Comparison of ENCODE assay signal across 8 cellular contexts in the genomic region with DNA sequence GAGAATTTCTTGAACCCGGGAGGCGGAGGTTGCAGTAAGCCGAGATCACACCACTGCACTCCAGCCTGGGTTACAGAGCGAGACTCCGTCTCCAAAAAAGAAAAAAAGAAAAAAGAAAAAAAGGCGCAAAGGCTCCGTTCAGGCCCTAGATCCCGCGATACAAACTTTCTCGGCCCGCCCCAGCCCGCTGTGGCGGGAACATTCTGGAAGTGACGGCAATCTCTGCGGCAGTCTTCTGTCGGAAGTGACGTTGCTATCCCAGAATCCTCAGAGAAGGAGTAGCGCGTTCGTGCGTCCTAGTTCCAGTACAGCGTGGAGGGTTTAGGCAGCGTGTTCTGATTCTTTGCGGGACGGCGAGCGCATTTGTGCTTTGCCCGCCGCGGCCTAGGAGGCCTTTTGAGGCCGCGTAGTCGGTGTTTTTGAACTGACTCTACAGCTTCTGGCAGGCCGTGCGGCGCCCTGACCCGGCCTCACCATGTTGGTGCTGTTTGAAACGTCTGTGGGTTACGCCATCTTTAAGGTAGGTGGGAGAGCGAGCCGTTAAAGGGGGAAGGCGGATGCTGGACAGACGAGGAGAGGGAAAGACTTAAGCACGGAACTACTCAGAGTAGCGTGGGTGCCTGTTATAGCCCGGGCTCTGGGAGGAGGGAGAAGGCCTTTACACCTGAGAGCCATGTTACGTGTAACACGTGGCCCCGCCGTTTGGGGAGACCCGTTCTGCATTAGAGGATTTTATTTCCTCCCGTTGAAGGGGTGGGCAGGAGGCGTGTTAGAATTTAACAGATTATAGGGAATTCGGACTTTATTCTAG. TPM values are rescaled to one million over a fixed set of nuclear protein-coding genes. Genes with fewer than 3 reads are reported as not detected.
DNase-seq lines count a peak whose midpoint lies in the region; ATAC-seq, FAIRE-seq and TF ChIP-seq lines count a peak whose summit lies in the region.

Gene NOP58, plus strand, starts transcription at position 297 of the 811 bp plus-strand sequence. Its CDS starts 179 bp downstream, at position 476.

- H3K9me1 ChIP-seq in keratinocyte (ENCODE audit: control insufficient read depth, extremely low read depth, insufficient read depth, low read length) = peaks cover 3% of the 10 kb centered on the region

- peak within 1 kb of the TSS; percentile 68 for H2AFZ ChIP-seq in keratinocyte (ENCODE audit: control insufficient read depth, low read length)

- peak; percentile 77 for ATAC-seq in GM19043 (IDR thresholded peaks at IDR 0.05; ENCODE audit: low read depth, unreplicated experiment)
- peak; percentile 86 for ATAC-seq in HG03378 (IDR thresholded peaks at IDR 0.05; ENCODE audit: unreplicated experiment)

- peak; percentile 93 for DNase-seq in AG10803 (ENCODE audit: low read depth)
- peak; percentile 94 for DNase-seq in NCI-H460 (ENCODE audit: extremely low read depth, low read depth)
- peak; percentile 81 for DNase-seq in activated CD4-positive, CD25-positive, alpha-beta regulatory T cell treated with anti-CD3 and anti-CD28 coated beads, Interleukin-2, amount 50 U/mL, for 72 hours
- peak; percentile 46 to 72 for DNase-seq in cerebellar nuclear complex (lab: John Stamatoyannopoulos, UW)
- no peak for DNase-seq in keratinocyte (ENCODE audit: low read depth, low spot score)
- peak; percentile 71 to 73 for DNase-seq in stimulated activated CD4-positive, alpha-beta T cell treated with anti-CD3 and anti-CD28 coated beads, Interleukin-15, amount 100 ng/mL, for 1 hour (ENCODE audit: low read depth in 1 of 2, low spot score in 1 of 2)

- H3K9ac ChIP-seq in keratinocyte (ENCODE audit: control insufficient read depth, extremely low read depth, insufficient read depth, low read length) = peak within 1 kb of the TSS; percentile 100

- H3K4me3 ChIP-seq in AG10803 (ENCODE audit: low read length) (peak within 1 kb of the TSS; percentile 99), keratinocyte (ENCODE audit: control insufficient read depth in 2 of 3, extremely low read depth in 1 of 3, insufficient read depth in 2 of 3, low read depth in 1 of 3, low read length in 3 of 3) (peak within 1 kb of the TSS; percentile 99 to 100 (median 99))

- no peaks in the 10 kb centered on the region for H3K27me3 ChIP-seq in keratinocyte (ENCODE audit: control insufficient read depth, extremely low read depth, insufficient read depth, low read length)

- H4K20me1 ChIP-seq in keratinocyte (ENCODE audit: control insufficient read depth, extremely low read depth, insufficient read depth, low read length) = peaks cover 24% of the 10 kb centered on the region

- H3K79me2 ChIP-seq in keratinocyte (ENCODE audit: control insufficient read depth, insufficient read depth, low read length) = peaks cover 51% of the 10 kb centered on the region

- no peaks in the 10 kb centered on the region for H3K9me3 ChIP-seq in keratinocyte (ENCODE audit: control insufficient read depth, low read depth, low read length)

- H3K4me1 ChIP-seq in keratinocyte (ENCODE audit: control insufficient read depth, extremely low read depth, insufficient read depth, low read length) = peaks cover 12% of the 10 kb centered on the region

- H3K36me3 ChIP-seq in keratinocyte (ENCODE audit: control insufficient read depth in 2 of 2, extremely low read depth in 1 of 2, insufficient read depth in 2 of 2, low read length in 2 of 2) = peaks cover 0 to 3% of the 10 kb centered on the region in 2 experiments

- dilution Hi-C loops in keratinocyte (cut with MboI; ENCODE audit: extremely low pct_ligation_motif_present, low sequenced_read_pairs) = no loop called here

- TF ChIP-seq CTCF in AG10803 (conservative IDR thresholded peaks at IDR 0.05; ENCODE audit: low read length) = no peak
- no peak for TF ChIP-seq CTCF in keratinocyte (optimal IDR thresholded peaks at IDR 0.05 in 1 of 3, IDR thresholded peaks at IDR 0.05 in 1 of 3, conservative IDR thresholded peaks at IDR 0.05 in 1 of 3; ENCODE audit: extremely low read depth in 1 of 3, insufficient read depth in 2 of 3, low read length in 3 of 3)

- FAIRE-seq in keratinocyte (lab: Jason Lieb, UNC) = peak; percentile 88

- H3K27ac ChIP-seq in keratinocyte (ENCODE audit: control insufficient read depth, insufficient read depth, low read length) = peak within 1 kb of the TSS; percentile 100

- peak within 1 kb of the TSS; percentile 90 for H3K4me2 ChIP-seq in keratinocyte (ENCODE audit: control insufficient read depth, extremely low read depth, insufficient read depth, low read depth, low read length)

RNA-seq across cellular contexts. Expression of gene NOP58, which starts in this region (rescaled TPM):
- 145 and 161 TPM in 2 replicates for total RNA-seq in NCI-H460 (2014; rRNA removed; shearing (Covaris generic))
- 325 and 535 TPM in 2 replicates for polyA plus RNA-seq in NCI-H460 (2014; cell fraction: nucleus; rRNA removed)
- polyA plus RNA-seq in keratinocyte = 54.2 to 118 TPM (median 66.6 TPM) in 3 replicates
- 116 TPM for polyA plus RNA-seq in keratinocyte (2011; ENCODE audit: low read depth)
- 42.0 and 65.6 TPM in 2 replicates for polyA plus RNA-seq in keratinocyte (2011; cell fraction: cytosol; rRNA removed)
- 67.6 and 123 TPM in 2 replicates for polyA plus RNA-seq in keratinocyte (2011; cell fraction: nucleus; rRNA removed)
- 50.9 and 97.9 TPM in 2 replicates for polyA plus RNA-seq in keratinocyte (2012; ENCODE audit: low replicate concordance)
- 25.8 to 78.9 TPM (median 30.2 TPM) in 3 replicates for polyA minus RNA-seq in keratinocyte
- polyA minus RNA-seq in keratinocyte (2011; cell fraction: cytosol; rRNA and poly(A)+ RNA removed) = 30.3 TPM
- 74.6 and 104 TPM in 2 replicates for polyA minus RNA-seq in keratinocyte (2011; cell fraction: nucleus; rRNA and poly(A)+ RNA removed)
